ENCODE assay signal across 9 cellular contexts in genomic region chr6:117677553-117678131, GRCh38. TPM values are rescaled to one million over a fixed set of nuclear protein-coding genes. Genes with fewer than 3 reads are reported as not detected.
DNase-seq lines count a peak whose midpoint lies in the region; ATAC-seq and TF ChIP-seq lines count a peak whose summit lies in the region.
"Had no signal": no experiment of that assay in that cellular context is flagged by ENCODE, and none has a peak within 500 bp of the region (broad histone marks: within the 10 kb centered on the region; RNA-seq: fewer than 3 reads in every experiment).

No MANE protein-coding gene starts in this region.

- no peaks in the 10 kb centered on the region for H3K36me3 ChIP-seq in iPS-18a (ENCODE audit: control insufficient read depth, low read depth, low read length)

- H3K27ac ChIP-seq in iPS-18a (ENCODE audit: low read length), result no peak overlapping the region

- H3K4me1 Mint-ChIP-seq in activated T-cell treated with anti-CD3 and anti-CD28 coated beads, Interleukin-2, amount 50 U/mL, for 72 hours (ENCODE audit: low read depth), result peaks cover 74% of the 10 kb centered on the region

- DNase-seq in AML-193 (lab: John Stamatoyannopoulos, UW) (peak; percentile 88 to 89), HEK293T (ENCODE audit: extremely low spot score) (no peak), putamen (ENCODE audit: low spot score) (no peak)
- peak; percentile 29 to 30 for DNase-seq in activated T-cell treated with anti-CD3 and anti-CD28 coated beads, Interleukin-2, amount 50 U/mL, for 72 hours
- DNase-seq in stimulated activated naive CD4-positive, alpha-beta T cell (lab: John Stamatoyannopoulos, UW), result no peak
- DNase-seq: NCI-H2081 had no signal

- H3K4me3 Mint-ChIP-seq in activated T-cell treated with anti-CD3 and anti-CD28 coated beads, Interleukin-2, amount 50 U/mL, for 72 hours, result peak overlapping the region; percentile 71 to 74

- H3K9me3 ChIP-seq in iPS-18a (ENCODE audit: control insufficient read depth, low read depth, low read length), result no peaks in the 10 kb centered on the region

- no peaks in the 10 kb centered on the region for H3K27me3 ChIP-seq in iPS-18a (ENCODE audit: control insufficient read depth, insufficient read depth, low read length)

- peak in 1 of 2 donors; percentile 27 for ATAC-seq in activated T-cell treated with anti-CD3 and anti-CD28 coated beads, Interleukin-2, amount 50 U/mL, for 72 hours (replicated peaks in 1 of 2)
- ATAC-seq in GM18867 (IDR thresholded peaks at IDR 0.05; ENCODE audit: unreplicated experiment) (no peak), GM21526 (IDR thresholded peaks at IDR 0.05; ENCODE audit: low FRiP score, unreplicated experiment) (no peak)

- CTCF ChIA-PET in HEK293T (lab: Yijun Ruan, JAX), result no interaction called here

- H3K27ac Mint-ChIP-seq in activated T-cell treated with anti-CD3 and anti-CD28 coated beads, Interleukin-2, amount 50 U/mL, for 72 hours, result peak overlapping the region; percentile 89

- POLR2A ChIA-PET in HEK293T (lab: Yijun Ruan, JAX), result no interaction called here

- H3K4me1 ChIP-seq in iPS-18a (ENCODE audit: control insufficient read depth, low read depth, low read length), result peaks cover 9% of the 10 kb centered on the region

- H3K9ac ChIP-seq in iPS-18a (ENCODE audit: low read length), result no peak overlapping the region

- no peaks in the 10 kb centered on the region for H3K27me3 Mint-ChIP-seq in activated T-cell treated with anti-CD3 and anti-CD28 coated beads, Interleukin-2, amount 50 U/mL, for 72 hours (ENCODE audit: low read depth)

- H3K9me3 Mint-ChIP-seq in activated T-cell treated with anti-CD3 and anti-CD28 coated beads, Interleukin-2, amount 50 U/mL, for 72 hours, result no peaks in the 10 kb centered on the region

- peak overlapping the region; percentile 78 for H3K4me3 ChIP-seq in iPS-18a (ENCODE audit: low read length)

- H3K36me3 Mint-ChIP-seq in activated T-cell treated with anti-CD3 and anti-CD28 coated beads, Interleukin-2, amount 50 U/mL, for 72 hours (ENCODE audit: insufficient read depth in 2 of 2), result peaks cover 13 to 19% of the 10 kb centered on the region in 2 donors

TF ChIP-seq in HEK293T, 16 proteins besides CTCF, POLR2A, EP300 and RAD21:
- TF ChIP-seq PKNOX1 (IDR thresholded peaks at IDR 0.05) (peak; percentile 19; the same call in 1 of the 2 replicates), BHLHE40 (IDR thresholded peaks at IDR 0.05; ENCODE audit: borderline replicate concordance) (no peak)

RNA-seq across cellular contexts. Expression of gene NUS1, which starts 2.4 kb away (rescaled TPM):
- total RNA-seq in activated T-cell treated with anti-CD3 and anti-CD28 coated beads, Interleukin-2, amount 50 U/mL, for 72 hours, result 10 to 100 TPM; 29.3 to 33.3 TPM

Comparison
In these comparisons a context has a peak if more than half of its experiments do, and no peak if none do; other contexts are left out.
1. DNase-seq: peak in AML-193 (2 of 2) and activated T-cell treated with anti-CD3 and anti-CD28 coated beads, Interleukin-2, amount 50 U/mL, for 72 hours (2 of 2); none in HEK293T (single experiment), stimulated activated naive CD4-positive, alpha-beta T cell (0 of 6) and putamen (single experiment).